In genomic region chr1:50978852-50979781, GRCh38 we compare ENCODE assay signal across 1 cellular context.
TF ChIP-seq lines count a peak whose summit lies in the region.

No MANE protein-coding gene starts in this region.

TF ChIP-seq in K562, 482 proteins besides CTCF, POLR2A, EP300 and RAD21 (continued from another document):
- TF ChIP-seq MNT (conservative IDR thresholded peaks at IDR 0.05) (peak in 1 of 2 experiments; percentile 19; a peak in 2 of 4 replicates), ZNF140 (CRISPR knock-in tag; IDR thresholded peaks at IDR 0.05) (no peak), MTA1 (IDR thresholded peaks at IDR 0.05; ENCODE audit: borderline replicate concordance) (0 out of 2 replicates have a peak, but pooled peaks have one; percentile 18), YY1 (IDR thresholded peaks at IDR 0.05; ENCODE audit: borderline replicate concordance in 1 of 3, control insufficient read depth in 1 of 3, extremely low read depth in 1 of 3, insufficient read depth in 3 of 3, insufficient read length in 1 of 3, insufficient replicate concordance in 2 of 3, low read depth in 1 of 3, low read length in 2 of 3) (peak in 2 of 3 experiments; percentile 17 to 85), ATF1 (CRISPR knock-in tag; IDR thresholded peaks at IDR 0.05) (no peak), ATF1 (tag; IDR thresholded peaks at IDR 0.05) (peak; percentile 66), TRIM24 (IDR thresholded peaks at IDR 0.05) (0 out of 4 replicates have a peak, but pooled peaks of 1 of the 2 experiments have one; percentile 7), ZFP36 (IDR thresholded peaks at IDR 0.05; ENCODE audit: low read depth, low read length, partially characterized antibody) (no peak), TEAD2 (tag; IDR thresholded peaks at IDR 0.05) (no peak), RCOR1 (IDR thresholded peaks at IDR 0.05; ENCODE audit: borderline replicate concordance in 1 of 2, low read depth in 2 of 2, low read length in 2 of 2) (no peak), TAF7 (tag; IDR thresholded peaks at IDR 0.05) (peak; percentile 36; the same call in 1 of the 2 replicates)
- TF ChIP-seq, protein P1, sequence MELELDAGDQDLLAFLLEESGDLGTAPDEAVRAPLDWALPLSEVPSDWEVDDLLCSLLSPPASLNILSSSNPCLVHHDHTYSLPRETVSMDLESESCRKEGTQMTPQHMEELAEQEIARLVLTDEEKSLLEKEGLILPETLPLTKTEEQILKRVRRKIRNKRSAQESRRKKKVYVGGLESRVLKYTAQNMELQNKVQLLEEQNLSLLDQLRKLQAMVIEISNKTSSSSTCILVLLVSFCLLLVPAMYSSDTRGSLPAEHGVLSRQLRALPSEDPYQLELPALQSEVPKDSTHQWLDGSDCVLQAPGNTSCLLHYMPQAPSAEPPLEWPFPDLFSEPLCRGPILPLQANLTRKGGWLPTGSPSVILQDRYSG (tag; conservative IDR thresholded peaks at IDR 0.05; ENCODE audit: low read depth), result 0 out of 2 replicates have a peak, but pooled peaks have one; percentile 63
- TF ChIP-seq, protein P2, sequence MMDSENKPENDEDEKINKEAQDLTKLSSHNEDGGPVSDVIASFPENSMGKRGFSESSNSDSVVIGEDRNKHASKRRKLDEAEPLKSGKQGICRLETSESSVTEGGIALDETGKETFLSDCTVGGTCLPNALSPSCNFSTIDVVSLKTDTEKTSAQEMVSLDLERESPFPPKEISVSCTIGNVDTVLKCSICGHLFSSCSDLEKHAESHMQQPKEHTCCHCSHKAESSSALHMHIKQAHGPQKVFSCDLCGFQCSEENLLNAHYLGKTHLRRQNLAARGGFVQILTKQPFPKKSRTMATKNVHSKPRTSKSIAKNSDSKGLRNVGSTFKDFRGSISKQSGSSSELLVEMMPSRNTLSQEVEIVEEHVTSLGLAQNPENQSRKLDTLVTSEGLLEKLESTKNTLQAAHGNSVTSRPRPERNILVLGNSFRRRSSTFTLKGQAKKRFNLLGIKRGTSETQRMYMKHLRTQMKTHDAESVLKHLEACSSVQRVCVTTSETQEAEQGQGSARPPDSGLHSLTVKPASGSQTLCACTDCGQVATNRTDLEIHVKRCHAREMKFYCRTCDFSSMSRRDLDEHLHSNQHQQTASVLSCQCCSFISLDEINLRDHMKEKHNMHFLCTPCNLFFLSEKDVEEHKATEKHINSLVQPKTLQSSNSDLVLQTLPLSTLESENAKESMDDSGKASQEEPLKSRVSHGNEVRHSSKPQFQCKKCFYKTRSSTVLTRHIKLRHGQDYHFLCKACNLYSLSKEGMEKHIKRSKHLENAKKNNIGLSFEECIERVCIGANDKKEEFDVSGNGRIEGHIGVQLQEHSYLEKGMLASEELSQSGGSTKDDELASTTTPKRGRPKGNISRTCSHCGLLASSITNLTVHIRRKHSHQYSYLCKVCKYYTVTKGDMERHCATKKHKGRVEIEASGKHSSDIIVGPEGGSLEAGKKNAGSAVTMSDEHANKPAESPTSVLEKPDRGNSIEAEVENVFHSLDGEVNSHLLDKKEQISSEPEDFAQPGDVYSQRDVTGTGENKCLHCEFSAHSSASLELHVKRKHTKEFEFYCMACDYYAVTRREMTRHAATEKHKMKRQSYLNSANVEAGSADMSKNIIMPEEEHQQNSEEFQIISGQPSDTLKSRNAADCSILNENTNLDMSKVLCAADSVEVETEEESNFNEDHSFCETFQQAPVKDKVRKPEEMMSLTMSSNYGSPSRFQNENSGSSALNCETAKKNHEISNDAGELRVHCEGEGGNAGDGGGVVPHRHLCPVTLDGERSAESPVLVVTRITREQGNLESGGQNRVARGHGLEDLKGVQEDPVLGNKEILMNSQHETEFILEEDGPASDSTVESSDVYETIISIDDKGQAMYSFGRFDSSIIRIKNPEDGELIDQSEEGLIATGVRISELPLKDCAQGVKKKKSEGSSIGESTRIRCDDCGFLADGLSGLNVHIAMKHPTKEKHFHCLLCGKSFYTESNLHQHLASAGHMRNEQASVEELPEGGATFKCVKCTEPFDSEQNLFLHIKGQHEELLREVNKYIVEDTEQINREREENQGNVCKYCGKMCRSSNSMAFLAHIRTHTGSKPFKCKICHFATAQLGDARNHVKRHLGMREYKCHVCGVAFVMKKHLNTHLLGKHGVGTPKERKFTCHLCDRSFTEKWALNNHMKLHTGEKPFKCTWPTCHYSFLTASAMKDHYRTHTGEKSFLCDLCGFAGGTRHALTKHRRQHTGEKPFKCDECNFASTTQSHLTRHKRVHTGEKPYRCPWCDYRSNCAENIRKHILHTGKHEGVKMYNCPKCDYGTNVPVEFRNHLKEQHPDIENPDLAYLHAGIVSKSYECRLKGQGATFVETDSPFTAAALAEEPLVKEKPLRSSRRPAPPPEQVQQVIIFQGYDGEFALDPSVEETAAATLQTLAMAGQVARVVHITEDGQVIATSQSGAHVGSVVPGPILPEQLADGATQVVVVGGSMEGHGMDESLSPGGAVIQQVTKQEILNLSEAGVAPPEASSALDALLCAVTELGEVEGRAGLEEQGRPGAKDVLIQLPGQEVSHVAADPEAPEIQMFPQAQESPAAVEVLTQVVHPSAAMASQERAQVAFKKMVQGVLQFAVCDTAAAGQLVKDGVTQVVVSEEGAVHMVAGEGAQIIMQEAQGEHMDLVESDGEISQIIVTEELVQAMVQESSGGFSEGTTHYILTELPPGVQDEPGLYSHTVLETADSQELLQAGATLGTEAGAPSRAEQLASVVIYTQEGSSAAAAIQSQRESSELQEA (IDR thresholded peaks at IDR 0.05; ENCODE audit: low read depth), result peak; percentile 39; the same call in 1 of the 2 replicates
- TF ChIP-seq, protein P3, sequence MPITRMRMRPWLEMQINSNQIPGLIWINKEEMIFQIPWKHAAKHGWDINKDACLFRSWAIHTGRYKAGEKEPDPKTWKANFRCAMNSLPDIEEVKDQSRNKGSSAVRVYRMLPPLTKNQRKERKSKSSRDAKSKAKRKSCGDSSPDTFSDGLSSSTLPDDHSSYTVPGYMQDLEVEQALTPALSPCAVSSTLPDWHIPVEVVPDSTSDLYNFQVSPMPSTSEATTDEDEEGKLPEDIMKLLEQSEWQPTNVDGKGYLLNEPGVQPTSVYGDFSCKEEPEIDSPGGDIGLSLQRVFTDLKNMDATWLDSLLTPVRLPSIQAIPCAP (CRISPR knock-in tag; IDR thresholded peaks at IDR 0.05; ENCODE audit: borderline replicate concordance), result no peak
